In the genomic region with DNA sequence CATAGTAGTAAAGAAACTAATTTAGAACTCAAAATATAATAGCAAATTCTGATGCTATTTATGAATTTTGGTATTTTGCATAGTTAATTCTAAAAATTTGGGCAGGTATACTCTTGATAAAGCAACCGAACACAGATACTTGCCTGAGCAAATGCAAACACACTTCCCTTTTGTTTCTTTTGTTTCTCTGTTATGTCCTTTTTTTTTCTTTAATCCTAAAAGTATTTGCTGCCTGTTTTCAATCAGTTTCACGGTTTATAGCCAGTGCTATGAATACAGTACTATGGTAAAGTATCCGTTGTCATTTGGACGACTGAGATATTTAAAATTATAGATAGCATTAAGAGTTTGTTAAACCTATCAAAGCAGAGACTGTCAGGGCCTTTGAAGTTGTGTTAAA, we compare ENCODE assay signal across 2 cellular contexts.
TF ChIP-seq lines count a peak whose summit lies in the region.

No MANE protein-coding gene starts in this region.

TF ChIP-seq in SK-N-SH, 30 proteins besides CTCF, POLR2A, EP300 and RAD21 (continued from another document):
- TF ChIP-seq, protein P1, sequence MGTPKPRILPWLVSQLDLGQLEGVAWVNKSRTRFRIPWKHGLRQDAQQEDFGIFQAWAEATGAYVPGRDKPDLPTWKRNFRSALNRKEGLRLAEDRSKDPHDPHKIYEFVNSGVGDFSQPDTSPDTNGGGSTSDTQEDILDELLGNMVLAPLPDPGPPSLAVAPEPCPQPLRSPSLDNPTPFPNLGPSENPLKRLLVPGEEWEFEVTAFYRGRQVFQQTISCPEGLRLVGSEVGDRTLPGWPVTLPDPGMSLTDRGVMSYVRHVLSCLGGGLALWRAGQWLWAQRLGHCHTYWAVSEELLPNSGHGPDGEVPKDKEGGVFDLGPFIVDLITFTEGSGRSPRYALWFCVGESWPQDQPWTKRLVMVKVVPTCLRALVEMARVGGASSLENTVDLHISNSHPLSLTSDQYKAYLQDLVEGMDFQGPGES (IDR thresholded peaks at IDR 0.05; ENCODE audit: low read depth, low read length): no peak
- TF ChIP-seq RCOR1 (IDR thresholded peaks at IDR 0.05; ENCODE audit: low read length) (no peak), SMC3 (IDR thresholded peaks at IDR 0.05; ENCODE audit: low read depth, low read length) (no peak), RXRA (IDR thresholded peaks at IDR 0.05; ENCODE audit: borderline replicate concordance, low read depth) (no peak), FOXM1 (IDR thresholded peaks at IDR 0.05; ENCODE audit: low read depth) (no peak), FOSL2 (IDR thresholded peaks at IDR 0.05; ENCODE audit: borderline replicate concordance, low read depth) (no peak), SIN3A (IDR thresholded peaks at IDR 0.05; ENCODE audit: borderline replicate concordance, low read depth, low read length) (no peak), TAF1 (IDR thresholded peaks at IDR 0.05; ENCODE audit: borderline replicate concordance, low read depth, low read length) (no peak), ELF1 (IDR thresholded peaks at IDR 0.05) (no peak), GABPA (IDR thresholded peaks at IDR 0.05; ENCODE audit: low read depth) (no peak), YY1 (IDR thresholded peaks at IDR 0.05; ENCODE audit: low read depth) (no peak), RFX5 (IDR thresholded peaks at IDR 0.05; ENCODE audit: low read length) (no peak), TCF12 (IDR thresholded peaks at IDR 0.05) (no peak), NFIC (IDR thresholded peaks at IDR 0.05; ENCODE audit: borderline replicate concordance) (no peak)
- TF ChIP-seq, protein P2, sequence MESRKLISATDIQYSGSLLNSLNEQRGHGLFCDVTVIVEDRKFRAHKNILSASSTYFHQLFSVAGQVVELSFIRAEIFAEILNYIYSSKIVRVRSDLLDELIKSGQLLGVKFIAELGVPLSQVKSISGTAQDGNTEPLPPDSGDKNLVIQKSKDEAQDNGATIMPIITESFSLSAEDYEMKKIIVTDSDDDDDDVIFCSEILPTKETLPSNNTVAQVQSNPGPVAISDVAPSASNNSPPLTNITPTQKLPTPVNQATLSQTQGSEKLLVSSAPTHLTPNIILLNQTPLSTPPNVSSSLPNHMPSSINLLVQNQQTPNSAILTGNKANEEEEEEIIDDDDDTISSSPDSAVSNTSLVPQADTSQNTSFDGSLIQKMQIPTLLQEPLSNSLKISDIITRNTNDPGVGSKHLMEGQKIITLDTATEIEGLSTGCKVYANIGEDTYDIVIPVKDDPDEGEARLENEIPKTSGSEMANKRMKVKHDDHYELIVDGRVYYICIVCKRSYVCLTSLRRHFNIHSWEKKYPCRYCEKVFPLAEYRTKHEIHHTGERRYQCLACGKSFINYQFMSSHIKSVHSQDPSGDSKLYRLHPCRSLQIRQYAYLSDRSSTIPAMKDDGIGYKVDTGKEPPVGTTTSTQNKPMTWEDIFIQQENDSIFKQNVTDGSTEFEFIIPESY (IDR thresholded peaks at IDR 0.05; ENCODE audit: borderline replicate concordance, low read depth): no peak
- TF ChIP-seq, protein P3, sequence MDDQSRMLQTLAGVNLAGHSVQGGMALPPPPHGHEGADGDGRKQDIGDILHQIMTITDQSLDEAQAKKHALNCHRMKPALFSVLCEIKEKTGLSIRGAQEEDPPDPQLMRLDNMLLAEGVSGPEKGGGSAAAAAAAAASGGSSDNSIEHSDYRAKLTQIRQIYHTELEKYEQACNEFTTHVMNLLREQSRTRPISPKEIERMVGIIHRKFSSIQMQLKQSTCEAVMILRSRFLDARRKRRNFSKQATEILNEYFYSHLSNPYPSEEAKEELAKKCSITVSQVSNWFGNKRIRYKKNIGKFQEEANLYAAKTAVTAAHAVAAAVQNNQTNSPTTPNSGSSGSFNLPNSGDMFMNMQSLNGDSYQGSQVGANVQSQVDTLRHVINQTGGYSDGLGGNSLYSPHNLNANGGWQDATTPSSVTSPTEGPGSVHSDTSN (IDR thresholded peaks at IDR 0.05): no peak
- TF ChIP-seq, protein P4, sequence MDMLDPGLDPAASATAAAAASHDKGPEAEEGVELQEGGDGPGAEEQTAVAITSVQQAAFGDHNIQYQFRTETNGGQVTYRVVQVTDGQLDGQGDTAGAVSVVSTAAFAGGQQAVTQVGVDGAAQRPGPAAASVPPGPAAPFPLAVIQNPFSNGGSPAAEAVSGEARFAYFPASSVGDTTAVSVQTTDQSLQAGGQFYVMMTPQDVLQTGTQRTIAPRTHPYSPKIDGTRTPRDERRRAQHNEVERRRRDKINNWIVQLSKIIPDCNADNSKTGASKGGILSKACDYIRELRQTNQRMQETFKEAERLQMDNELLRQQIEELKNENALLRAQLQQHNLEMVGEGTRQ (IDR thresholded peaks at IDR 0.05; ENCODE audit: borderline replicate concordance, low read depth, low read length): no peak

TF ChIP-seq in SK-N-SH treated with all-trans-retinoic acid at 6 μM for 48 hours, 23 proteins besides CTCF, POLR2A, EP300 and RAD21 (continued from another document):
- TF ChIP-seq CSDC2 (CRISPR knock-in tag; IDR thresholded peaks at IDR 0.05) (no peak), TOX (CRISPR knock-in tag; IDR thresholded peaks at IDR 0.05; ENCODE audit: borderline replicate concordance) (no peak), ARNTL (CRISPR knock-in tag; IDR thresholded peaks at IDR 0.05; ENCODE audit: borderline replicate concordance, low read depth) (no peak), RARB (CRISPR knock-in tag; IDR thresholded peaks at IDR 0.05) (no peak), ZFP30 (CRISPR knock-in tag; IDR thresholded peaks at IDR 0.05) (no peak), BACH2 (CRISPR knock-in tag; IDR thresholded peaks at IDR 0.05; ENCODE audit: borderline replicate concordance) (no peak), ZNF8 (CRISPR knock-in tag; IDR thresholded peaks at IDR 0.05) (no peak), GLIS3 (CRISPR knock-in tag; IDR thresholded peaks at IDR 0.05) (no peak), OSR1 (CRISPR knock-in tag; IDR thresholded peaks at IDR 0.05) (no peak), ZFP3 (CRISPR knock-in tag; IDR thresholded peaks at IDR 0.05) (no peak)
- TF ChIP-seq, protein P5, sequence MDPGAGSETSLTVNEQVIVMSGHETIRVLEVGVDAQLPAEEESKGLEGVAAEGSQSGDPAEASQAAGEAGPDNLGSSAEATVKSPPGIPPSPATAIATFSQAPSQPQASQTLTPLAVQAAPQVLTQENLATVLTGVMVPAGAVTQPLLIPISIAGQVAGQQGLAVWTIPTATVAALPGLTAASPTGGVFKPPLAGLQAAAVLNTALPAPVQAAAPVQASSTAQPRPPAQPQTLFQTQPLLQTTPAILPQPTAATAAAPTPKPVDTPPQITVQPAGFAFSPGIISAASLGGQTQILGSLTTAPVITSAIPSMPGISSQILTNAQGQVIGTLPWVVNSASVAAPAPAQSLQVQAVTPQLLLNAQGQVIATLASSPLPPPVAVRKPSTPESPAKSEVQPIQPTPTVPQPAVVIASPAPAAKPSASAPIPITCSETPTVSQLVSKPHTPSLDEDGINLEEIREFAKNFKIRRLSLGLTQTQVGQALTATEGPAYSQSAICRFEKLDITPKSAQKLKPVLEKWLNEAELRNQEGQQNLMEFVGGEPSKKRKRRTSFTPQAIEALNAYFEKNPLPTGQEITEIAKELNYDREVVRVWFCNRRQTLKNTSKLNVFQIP (CRISPR knock-in tag; IDR thresholded peaks at IDR 0.05; ENCODE audit: borderline replicate concordance, low read depth): no peak
- TF ChIP-seq, protein P6, sequence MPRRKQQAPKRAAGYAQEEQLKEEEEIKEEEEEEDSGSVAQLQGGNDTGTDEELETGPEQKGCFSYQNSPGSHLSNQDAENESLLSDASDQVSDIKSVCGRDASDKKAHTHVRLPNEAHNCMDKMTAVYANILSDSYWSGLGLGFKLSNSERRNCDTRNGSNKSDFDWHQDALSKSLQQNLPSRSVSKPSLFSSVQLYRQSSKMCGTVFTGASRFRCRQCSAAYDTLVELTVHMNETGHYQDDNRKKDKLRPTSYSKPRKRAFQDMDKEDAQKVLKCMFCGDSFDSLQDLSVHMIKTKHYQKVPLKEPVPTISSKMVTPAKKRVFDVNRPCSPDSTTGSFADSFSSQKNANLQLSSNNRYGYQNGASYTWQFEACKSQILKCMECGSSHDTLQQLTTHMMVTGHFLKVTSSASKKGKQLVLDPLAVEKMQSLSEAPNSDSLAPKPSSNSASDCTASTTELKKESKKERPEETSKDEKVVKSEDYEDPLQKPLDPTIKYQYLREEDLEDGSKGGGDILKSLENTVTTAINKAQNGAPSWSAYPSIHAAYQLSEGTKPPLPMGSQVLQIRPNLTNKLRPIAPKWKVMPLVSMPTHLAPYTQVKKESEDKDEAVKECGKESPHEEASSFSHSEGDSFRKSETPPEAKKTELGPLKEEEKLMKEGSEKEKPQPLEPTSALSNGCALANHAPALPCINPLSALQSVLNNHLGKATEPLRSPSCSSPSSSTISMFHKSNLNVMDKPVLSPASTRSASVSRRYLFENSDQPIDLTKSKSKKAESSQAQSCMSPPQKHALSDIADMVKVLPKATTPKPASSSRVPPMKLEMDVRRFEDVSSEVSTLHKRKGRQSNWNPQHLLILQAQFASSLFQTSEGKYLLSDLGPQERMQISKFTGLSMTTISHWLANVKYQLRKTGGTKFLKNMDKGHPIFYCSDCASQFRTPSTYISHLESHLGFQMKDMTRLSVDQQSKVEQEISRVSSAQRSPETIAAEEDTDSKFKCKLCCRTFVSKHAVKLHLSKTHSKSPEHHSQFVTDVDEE (CRISPR knock-in tag; IDR thresholded peaks at IDR 0.05): no peak
- TF ChIP-seq, protein P7, sequence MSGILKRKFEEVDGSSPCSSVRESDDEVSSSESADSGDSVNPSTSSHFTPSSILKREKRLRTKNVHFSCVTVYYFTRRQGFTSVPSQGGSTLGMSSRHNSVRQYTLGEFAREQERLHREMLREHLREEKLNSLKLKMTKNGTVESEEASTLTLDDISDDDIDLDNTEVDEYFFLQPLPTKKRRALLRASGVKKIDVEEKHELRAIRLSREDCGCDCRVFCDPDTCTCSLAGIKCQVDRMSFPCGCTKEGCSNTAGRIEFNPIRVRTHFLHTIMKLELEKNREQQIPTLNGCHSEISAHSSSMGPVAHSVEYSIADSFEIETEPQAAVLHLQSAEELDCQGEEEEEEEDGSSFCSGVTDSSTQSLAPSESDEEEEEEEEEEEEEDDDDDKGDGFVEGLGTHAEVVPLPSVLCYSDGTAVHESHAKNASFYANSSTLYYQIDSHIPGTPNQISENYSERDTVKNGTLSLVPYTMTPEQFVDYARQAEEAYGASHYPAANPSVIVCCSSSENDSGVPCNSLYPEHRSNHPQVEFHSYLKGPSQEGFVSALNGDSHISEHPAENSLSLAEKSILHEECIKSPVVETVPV (CRISPR knock-in tag; IDR thresholded peaks at IDR 0.05): no peak
- TF ChIP-seq, protein P8, sequence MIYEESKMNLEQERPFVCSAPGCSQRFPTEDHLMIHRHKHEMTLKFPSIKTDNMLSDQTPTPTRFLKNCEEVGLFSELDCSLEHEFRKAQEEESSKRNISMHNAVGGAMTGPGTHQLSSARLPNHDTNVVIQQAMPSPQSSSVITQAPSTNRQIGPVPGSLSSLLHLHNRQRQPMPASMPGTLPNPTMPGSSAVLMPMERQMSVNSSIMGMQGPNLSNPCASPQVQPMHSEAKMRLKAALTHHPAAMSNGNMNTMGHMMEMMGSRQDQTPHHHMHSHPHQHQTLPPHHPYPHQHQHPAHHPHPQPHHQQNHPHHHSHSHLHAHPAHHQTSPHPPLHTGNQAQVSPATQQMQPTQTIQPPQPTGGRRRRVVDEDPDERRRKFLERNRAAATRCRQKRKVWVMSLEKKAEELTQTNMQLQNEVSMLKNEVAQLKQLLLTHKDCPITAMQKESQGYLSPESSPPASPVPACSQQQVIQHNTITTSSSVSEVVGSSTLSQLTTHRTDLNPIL (CRISPR knock-in tag; IDR thresholded peaks at IDR 0.05; ENCODE audit: low read depth): no peak
- TF ChIP-seq, protein P9, sequence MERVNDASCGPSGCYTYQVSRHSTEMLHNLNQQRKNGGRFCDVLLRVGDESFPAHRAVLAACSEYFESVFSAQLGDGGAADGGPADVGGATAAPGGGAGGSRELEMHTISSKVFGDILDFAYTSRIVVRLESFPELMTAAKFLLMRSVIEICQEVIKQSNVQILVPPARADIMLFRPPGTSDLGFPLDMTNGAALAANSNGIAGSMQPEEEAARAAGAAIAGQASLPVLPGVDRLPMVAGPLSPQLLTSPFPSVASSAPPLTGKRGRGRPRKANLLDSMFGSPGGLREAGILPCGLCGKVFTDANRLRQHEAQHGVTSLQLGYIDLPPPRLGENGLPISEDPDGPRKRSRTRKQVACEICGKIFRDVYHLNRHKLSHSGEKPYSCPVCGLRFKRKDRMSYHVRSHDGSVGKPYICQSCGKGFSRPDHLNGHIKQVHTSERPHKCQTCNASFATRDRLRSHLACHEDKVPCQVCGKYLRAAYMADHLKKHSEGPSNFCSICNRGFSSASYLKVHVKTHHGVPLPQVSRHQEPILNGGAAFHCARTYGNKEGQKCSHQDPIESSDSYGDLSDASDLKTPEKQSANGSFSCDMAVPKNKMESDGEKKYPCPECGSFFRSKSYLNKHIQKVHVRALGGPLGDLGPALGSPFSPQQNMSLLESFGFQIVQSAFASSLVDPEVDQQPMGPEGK (CRISPR knock-in tag; IDR thresholded peaks at IDR 0.05; ENCODE audit: borderline replicate concordance): no peak
